Comparison of ENCODE assay signal across 1 cellular context in the genomic region with DNA sequence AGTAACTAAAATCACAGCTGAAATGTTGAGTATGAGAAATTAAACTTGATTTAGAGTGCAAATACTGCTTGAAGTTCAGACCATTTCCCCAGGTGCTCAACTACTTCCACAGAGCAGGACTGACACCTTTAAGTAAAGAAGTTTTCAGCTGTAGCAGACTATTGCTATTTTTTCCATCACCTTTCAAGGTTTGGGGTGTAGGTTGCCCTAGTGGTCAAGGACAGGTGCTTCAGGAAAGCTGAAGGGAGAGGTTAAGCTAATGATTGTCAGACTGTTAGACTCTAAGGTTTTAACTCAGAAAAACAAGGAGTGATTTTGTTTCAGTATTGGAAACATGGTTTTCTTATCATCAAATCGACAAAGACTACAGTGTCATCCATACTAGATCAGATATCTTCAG.
TF ChIP-seq lines count a peak whose summit lies in the region.

No MANE protein-coding gene starts in this region.

TF ChIP-seq in IMR-90, 13 proteins besides CTCF, POLR2A, EP300 and RAD21:
- TF ChIP-seq CEBPB (IDR thresholded peaks at IDR 0.05; ENCODE audit: low read depth, low read length) (no peak), FOS (IDR thresholded peaks at IDR 0.05; ENCODE audit: low read depth, low read length) (no peak), NFE2L2 (IDR thresholded peaks at IDR 0.05; ENCODE audit: low read depth, low read length) (no peak), CHD1 (IDR thresholded peaks at IDR 0.05; ENCODE audit: low read depth, low read length) (no peak), RCOR1 (IDR thresholded peaks at IDR 0.05; ENCODE audit: insufficient replicate concordance, low read length) (no peak), MAFK (IDR thresholded peaks at IDR 0.05; ENCODE audit: low read depth, low read length) (no peak), BHLHE40 (IDR thresholded peaks at IDR 0.05; ENCODE audit: low read depth, low read length) (no peak), MXI1 (IDR thresholded peaks at IDR 0.05; ENCODE audit: borderline replicate concordance, low read depth, low read length) (no peak), MAZ (IDR thresholded peaks at IDR 0.05; ENCODE audit: borderline replicate concordance, low read depth, low read length) (no peak)
